ENCODE assay signal across 3 cellular contexts in genomic region chr7:156206174-156206573, GRCh38.
"Had no signal": no experiment of that assay in that cellular context is flagged by ENCODE, and none has a peak within 500 bp of the region (broad histone marks: within the 10 kb centered on the region; RNA-seq: fewer than 3 reads in every experiment).

No MANE protein-coding gene starts in this region.

- DNase-seq: GDM1, GF-D8 had no signal

- ATAC-seq: GM12878 had no signal

- H3K4me3 ChIP-seq: GM12878 had no signal
